In the genomic region with DNA sequence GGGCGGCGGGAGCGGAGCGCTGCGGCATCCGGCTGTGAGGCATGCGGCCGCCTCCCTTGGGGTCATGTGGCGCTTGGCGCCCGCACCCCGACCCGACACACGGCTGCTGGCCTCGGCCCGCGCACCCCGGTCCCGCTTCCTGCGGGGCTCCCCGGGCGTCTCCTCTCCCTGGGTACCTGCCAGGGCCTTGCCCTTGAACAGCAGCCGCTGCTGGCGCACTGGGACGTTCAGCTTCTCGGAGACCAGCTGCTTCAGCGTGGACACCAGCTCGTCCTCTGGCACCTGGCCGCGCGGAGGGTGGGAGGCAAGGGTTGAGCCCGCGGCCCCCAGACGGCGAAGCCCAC, we compare ENCODE assay signal across 1 cellular context.
TF ChIP-seq lines count a peak whose summit lies in the region.

No MANE protein-coding gene starts in this region.

TF ChIP-seq in K562, 482 proteins besides CTCF, POLR2A, EP300 and RAD21 (continued from another document):
- TF ChIP-seq, protein P1, sequence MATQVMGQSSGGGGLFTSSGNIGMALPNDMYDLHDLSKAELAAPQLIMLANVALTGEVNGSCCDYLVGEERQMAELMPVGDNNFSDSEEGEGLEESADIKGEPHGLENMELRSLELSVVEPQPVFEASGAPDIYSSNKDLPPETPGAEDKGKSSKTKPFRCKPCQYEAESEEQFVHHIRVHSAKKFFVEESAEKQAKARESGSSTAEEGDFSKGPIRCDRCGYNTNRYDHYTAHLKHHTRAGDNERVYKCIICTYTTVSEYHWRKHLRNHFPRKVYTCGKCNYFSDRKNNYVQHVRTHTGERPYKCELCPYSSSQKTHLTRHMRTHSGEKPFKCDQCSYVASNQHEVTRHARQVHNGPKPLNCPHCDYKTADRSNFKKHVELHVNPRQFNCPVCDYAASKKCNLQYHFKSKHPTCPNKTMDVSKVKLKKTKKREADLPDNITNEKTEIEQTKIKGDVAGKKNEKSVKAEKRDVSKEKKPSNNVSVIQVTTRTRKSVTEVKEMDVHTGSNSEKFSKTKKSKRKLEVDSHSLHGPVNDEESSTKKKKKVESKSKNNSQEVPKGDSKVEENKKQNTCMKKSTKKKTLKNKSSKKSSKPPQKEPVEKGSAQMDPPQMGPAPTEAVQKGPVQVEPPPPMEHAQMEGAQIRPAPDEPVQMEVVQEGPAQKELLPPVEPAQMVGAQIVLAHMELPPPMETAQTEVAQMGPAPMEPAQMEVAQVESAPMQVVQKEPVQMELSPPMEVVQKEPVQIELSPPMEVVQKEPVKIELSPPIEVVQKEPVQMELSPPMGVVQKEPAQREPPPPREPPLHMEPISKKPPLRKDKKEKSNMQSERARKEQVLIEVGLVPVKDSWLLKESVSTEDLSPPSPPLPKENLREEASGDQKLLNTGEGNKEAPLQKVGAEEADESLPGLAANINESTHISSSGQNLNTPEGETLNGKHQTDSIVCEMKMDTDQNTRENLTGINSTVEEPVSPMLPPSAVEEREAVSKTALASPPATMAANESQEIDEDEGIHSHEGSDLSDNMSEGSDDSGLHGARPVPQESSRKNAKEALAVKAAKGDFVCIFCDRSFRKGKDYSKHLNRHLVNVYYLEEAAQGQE (CRISPR knock-in tag; IDR thresholded peaks at IDR 0.05; ENCODE audit: low read depth) = 0 out of 2 replicates have a peak, but pooled peaks have one; percentile 22
- TF ChIP-seq FIP1L1 (IDR thresholded peaks at IDR 0.05; ENCODE audit: low read depth, low read length, poor library complexity, severe bottlenecking) (peak; percentile 55), HNRNPL (IDR thresholded peaks at IDR 0.05; ENCODE audit: low read depth, low read length) (no peak), ZNF174 (CRISPR knock-in tag; IDR thresholded peaks at IDR 0.05) (no peak), NRF1 (conservative IDR thresholded peaks at IDR 0.05 in 1 of 2, IDR thresholded peaks at IDR 0.05 in 1 of 2) (peak in 1 of 2 experiments; percentile 13; a peak in 2 of 4 replicates), CXXC5 (CRISPR knock-in tag; IDR thresholded peaks at IDR 0.05) (peak; percentile 50; the same call in 1 of the 2 replicates), SUPT5H (IDR thresholded peaks at IDR 0.05) (no peak), L3MBTL2 (IDR thresholded peaks at IDR 0.05) (peak; percentile 93)
- TF ChIP-seq, protein P2, sequence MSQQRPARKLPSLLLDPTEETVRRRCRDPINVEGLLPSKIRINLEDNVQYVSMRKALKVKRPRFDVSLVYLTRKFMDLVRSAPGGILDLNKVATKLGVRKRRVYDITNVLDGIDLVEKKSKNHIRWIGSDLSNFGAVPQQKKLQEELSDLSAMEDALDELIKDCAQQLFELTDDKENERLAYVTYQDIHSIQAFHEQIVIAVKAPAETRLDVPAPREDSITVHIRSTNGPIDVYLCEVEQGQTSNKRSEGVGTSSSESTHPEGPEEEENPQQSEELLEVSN (IDR thresholded peaks at IDR 0.05; ENCODE audit: borderline replicate concordance in 1 of 2, extremely low read depth in 1 of 2, insufficient read depth in 1 of 2, insufficient read length in 1 of 2, low read depth in 1 of 2, low read length in 1 of 2, poor library complexity in 1 of 2, severe bottlenecking in 1 of 2) = peak; percentile 87 to 98
- TF ChIP-seq, protein P3, sequence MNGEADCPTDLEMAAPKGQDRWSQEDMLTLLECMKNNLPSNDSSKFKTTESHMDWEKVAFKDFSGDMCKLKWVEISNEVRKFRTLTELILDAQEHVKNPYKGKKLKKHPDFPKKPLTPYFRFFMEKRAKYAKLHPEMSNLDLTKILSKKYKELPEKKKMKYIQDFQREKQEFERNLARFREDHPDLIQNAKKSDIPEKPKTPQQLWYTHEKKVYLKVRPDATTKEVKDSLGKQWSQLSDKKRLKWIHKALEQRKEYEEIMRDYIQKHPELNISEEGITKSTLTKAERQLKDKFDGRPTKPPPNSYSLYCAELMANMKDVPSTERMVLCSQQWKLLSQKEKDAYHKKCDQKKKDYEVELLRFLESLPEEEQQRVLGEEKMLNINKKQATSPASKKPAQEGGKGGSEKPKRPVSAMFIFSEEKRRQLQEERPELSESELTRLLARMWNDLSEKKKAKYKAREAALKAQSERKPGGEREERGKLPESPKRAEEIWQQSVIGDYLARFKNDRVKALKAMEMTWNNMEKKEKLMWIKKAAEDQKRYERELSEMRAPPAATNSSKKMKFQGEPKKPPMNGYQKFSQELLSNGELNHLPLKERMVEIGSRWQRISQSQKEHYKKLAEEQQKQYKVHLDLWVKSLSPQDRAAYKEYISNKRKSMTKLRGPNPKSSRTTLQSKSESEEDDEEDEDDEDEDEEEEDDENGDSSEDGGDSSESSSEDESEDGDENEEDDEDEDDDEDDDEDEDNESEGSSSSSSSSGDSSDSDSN (IDR thresholded peaks at IDR 0.05; ENCODE audit: borderline replicate concordance in 1 of 2, low read depth in 2 of 2, low read length in 2 of 2) = 0 out of 4 replicates have a peak, but pooled peaks of 1 of the 2 experiments have one; percentile 64
- TF ChIP-seq, protein P4, sequence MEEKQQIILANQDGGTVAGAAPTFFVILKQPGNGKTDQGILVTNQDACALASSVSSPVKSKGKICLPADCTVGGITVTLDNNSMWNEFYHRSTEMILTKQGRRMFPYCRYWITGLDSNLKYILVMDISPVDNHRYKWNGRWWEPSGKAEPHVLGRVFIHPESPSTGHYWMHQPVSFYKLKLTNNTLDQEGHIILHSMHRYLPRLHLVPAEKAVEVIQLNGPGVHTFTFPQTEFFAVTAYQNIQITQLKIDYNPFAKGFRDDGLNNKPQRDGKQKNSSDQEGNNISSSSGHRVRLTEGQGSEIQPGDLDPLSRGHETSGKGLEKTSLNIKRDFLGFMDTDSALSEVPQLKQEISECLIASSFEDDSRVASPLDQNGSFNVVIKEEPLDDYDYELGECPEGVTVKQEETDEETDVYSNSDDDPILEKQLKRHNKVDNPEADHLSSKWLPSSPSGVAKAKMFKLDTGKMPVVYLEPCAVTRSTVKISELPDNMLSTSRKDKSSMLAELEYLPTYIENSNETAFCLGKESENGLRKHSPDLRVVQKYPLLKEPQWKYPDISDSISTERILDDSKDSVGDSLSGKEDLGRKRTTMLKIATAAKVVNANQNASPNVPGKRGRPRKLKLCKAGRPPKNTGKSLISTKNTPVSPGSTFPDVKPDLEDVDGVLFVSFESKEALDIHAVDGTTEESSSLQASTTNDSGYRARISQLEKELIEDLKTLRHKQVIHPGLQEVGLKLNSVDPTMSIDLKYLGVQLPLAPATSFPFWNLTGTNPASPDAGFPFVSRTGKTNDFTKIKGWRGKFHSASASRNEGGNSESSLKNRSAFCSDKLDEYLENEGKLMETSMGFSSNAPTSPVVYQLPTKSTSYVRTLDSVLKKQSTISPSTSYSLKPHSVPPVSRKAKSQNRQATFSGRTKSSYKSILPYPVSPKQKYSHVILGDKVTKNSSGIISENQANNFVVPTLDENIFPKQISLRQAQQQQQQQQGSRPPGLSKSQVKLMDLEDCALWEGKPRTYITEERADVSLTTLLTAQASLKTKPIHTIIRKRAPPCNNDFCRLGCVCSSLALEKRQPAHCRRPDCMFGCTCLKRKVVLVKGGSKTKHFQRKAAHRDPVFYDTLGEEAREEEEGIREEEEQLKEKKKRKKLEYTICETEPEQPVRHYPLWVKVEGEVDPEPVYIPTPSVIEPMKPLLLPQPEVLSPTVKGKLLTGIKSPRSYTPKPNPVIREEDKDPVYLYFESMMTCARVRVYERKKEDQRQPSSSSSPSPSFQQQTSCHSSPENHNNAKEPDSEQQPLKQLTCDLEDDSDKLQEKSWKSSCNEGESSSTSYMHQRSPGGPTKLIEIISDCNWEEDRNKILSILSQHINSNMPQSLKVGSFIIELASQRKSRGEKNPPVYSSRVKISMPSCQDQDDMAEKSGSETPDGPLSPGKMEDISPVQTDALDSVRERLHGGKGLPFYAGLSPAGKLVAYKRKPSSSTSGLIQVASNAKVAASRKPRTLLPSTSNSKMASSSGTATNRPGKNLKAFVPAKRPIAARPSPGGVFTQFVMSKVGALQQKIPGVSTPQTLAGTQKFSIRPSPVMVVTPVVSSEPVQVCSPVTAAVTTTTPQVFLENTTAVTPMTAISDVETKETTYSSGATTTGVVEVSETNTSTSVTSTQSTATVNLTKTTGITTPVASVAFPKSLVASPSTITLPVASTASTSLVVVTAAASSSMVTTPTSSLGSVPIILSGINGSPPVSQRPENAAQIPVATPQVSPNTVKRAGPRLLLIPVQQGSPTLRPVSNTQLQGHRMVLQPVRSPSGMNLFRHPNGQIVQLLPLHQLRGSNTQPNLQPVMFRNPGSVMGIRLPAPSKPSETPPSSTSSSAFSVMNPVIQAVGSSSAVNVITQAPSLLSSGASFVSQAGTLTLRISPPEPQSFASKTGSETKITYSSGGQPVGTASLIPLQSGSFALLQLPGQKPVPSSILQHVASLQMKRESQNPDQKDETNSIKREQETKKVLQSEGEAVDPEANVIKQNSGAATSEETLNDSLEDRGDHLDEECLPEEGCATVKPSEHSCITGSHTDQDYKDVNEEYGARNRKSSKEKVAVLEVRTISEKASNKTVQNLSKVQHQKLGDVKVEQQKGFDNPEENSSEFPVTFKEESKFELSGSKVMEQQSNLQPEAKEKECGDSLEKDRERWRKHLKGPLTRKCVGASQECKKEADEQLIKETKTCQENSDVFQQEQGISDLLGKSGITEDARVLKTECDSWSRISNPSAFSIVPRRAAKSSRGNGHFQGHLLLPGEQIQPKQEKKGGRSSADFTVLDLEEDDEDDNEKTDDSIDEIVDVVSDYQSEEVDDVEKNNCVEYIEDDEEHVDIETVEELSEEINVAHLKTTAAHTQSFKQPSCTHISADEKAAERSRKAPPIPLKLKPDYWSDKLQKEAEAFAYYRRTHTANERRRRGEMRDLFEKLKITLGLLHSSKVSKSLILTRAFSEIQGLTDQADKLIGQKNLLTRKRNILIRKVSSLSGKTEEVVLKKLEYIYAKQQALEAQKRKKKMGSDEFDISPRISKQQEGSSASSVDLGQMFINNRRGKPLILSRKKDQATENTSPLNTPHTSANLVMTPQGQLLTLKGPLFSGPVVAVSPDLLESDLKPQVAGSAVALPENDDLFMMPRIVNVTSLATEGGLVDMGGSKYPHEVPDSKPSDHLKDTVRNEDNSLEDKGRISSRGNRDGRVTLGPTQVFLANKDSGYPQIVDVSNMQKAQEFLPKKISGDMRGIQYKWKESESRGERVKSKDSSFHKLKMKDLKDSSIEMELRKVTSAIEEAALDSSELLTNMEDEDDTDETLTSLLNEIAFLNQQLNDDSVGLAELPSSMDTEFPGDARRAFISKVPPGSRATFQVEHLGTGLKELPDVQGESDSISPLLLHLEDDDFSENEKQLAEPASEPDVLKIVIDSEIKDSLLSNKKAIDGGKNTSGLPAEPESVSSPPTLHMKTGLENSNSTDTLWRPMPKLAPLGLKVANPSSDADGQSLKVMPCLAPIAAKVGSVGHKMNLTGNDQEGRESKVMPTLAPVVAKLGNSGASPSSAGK (IDR thresholded peaks at IDR 0.05) = peak; percentile 81
- TF ChIP-seq, protein P5, sequence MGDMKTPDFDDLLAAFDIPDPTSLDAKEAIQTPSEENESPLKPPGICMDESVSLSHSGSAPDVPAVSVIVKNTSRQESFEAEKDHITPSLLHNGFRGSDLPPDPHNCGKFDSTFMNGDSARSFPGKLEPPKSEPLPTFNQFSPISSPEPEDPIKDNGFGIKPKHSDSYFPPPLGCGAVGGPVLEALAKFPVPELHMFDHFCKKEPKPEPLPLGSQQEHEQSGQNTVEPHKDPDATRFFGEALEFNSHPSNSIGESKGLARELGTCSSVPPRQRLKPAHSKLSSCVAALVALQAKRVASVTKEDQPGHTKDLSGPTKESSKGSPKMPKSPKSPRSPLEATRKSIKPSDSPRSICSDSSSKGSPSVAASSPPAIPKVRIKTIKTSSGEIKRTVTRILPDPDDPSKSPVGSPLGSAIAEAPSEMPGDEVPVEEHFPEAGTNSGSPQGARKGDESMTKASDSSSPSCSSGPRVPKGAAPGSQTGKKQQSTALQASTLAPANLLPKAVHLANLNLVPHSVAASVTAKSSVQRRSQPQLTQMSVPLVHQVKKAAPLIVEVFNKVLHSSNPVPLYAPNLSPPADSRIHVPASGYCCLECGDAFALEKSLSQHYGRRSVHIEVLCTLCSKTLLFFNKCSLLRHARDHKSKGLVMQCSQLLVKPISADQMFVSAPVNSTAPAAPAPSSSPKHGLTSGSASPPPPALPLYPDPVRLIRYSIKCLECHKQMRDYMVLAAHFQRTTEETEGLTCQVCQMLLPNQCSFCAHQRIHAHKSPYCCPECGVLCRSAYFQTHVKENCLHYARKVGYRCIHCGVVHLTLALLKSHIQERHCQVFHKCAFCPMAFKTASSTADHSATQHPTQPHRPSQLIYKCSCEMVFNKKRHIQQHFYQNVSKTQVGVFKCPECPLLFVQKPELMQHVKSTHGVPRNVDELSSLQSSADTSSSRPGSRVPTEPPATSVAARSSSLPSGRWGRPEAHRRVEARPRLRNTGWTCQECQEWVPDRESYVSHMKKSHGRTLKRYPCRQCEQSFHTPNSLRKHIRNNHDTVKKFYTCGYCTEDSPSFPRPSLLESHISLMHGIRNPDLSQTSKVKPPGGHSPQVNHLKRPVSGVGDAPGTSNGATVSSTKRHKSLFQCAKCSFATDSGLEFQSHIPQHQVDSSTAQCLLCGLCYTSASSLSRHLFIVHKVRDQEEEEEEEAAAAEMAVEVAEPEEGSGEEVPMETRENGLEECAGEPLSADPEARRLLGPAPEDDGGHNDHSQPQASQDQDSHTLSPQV (IDR thresholded peaks at IDR 0.05) = peak; percentile 89; the same call in 1 of the 2 replicates
TF ChIP-seq in K562: peak in this region for 19.
